In the genomic region with DNA sequence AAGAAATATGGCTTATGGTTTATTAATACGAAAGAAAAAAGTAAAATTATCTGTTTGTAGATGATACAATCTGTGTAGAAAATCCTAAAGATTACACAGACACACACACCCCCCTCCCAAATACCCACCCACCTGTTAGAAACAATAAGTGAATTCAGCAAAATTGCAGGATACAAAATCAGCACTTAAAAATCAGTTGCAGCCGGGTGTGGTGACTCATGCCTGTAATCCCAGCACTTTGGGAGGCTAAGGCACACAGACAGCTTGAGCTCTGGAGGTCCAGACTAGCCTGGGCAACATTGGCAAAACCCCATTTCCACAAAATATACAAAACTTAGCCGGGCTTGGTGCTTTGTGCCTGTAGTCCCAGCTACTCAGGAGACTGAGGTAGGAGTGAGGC, we compare ENCODE assay signal across 16 cellular contexts. TPM values are rescaled to one million over a fixed set of nuclear protein-coding genes. Genes with fewer than 3 reads are reported as not detected.
DNase-seq lines count a peak whose midpoint lies in the region; ATAC-seq and TF ChIP-seq lines count a peak whose summit lies in the region.
"Had no signal": no experiment of that assay in that cellular context is flagged by ENCODE, and none has a peak within 500 bp of the region (broad histone marks: within the 10 kb centered on the region; RNA-seq: fewer than 3 reads in every experiment).

No MANE protein-coding gene starts in this region.

- DNase-seq in A673 (ENCODE audit: low spot score) (peak; percentile 56), HS-5 (ENCODE audit: low read depth) (peak; percentile 26), amniotic epithelial cell (ENCODE audit: low read depth) (peak; percentile 59), foreskin keratinocyte (peak in 1 of 2 donors; percentile 30), HUDEP-2 (lab: John Stamatoyannopoulos, UW; ENCODE audit: unreplicated experiment in 76 of 76) (no peak)
- no peak for DNase-seq in stimulated activated CD4-positive, alpha-beta T cell treated with anti-CD3 and anti-CD28 coated beads, Interleukin-1b, Interleukin-23, amount 100 ng/mL, for 48 hours
- DNase-seq: colonic mucosa; foreskin melanocyte; NCI-H524 treated with DMSO at 0.1 percent for 48 hours; stimulated activated CD4-positive, alpha-beta T cell treated with anti-CD3 and anti-CD28 coated beads, Interleukin-4, amount 100 ng/mL, for 4 hours; stimulated activated naive CD4-positive, alpha-beta T cell; uterus had no signal

- H3K9me3 ChIP-seq in A673 (ENCODE audit: low read depth, low read length, poor library complexity, severe bottlenecking) (no peaks in the 10 kb centered on the region), gastroesophageal sphincter (no peaks in the 10 kb centered on the region)
- H3K9me3 ChIP-seq: BLaER1, colonic mucosa, HAP-1, uterus had no signal

- ATAC-seq in foreskin keratinocyte, result peak; percentile 59
- ATAC-seq in GM21619 (IDR thresholded peaks at IDR 0.05; ENCODE audit: unreplicated experiment), result no peak
- ATAC-seq in gastroesophageal sphincter, result no peak

- H3K27ac ChIP-seq in A673 (ENCODE audit: low read depth, low read length, poor library complexity, severe bottlenecking), result no peak overlapping the region
- no peak overlapping the region for H3K27ac ChIP-seq in foreskin keratinocyte
- H3K27ac ChIP-seq in gastroesophageal sphincter, result no peak overlapping the region
- H3K27ac ChIP-seq: BLaER1, colonic mucosa, uterus had no signal

- intact Hi-C loops in A673 (cut with micrococcal nuclease; ENCODE audit: unreplicated experiment), result no loop called here

- TF ChIP-seq EP300 in gastroesophageal sphincter (IDR thresholded peaks at IDR 0.05), result no peak

- TF ChIP-seq POLR2A in gastroesophageal sphincter (IDR thresholded peaks at IDR 0.05), result no peak

- CTCF ChIA-PET in A673 (lab: Charles Lee), result no interaction called here

- H3K4me1 ChIP-seq in A673 (ENCODE audit: insufficient read depth, low read length, poor library complexity, severe bottlenecking), result peaks cover 37% of the 10 kb centered on the region
- peaks cover 11% of the 10 kb centered on the region for H3K4me1 ChIP-seq in foreskin keratinocyte
- peaks cover 0 to 34% (median 7%) of the 10 kb centered on the region in 3 donors for H3K4me1 ChIP-seq in gastroesophageal sphincter
- H3K4me1 ChIP-seq: colonic mucosa had no signal

- H3K27me3 ChIP-seq in A673 (replicated peaks; ENCODE audit: insufficient read depth, low read depth, low read length, poor library complexity), result no peaks in the 10 kb centered on the region
- H3K27me3 ChIP-seq in foreskin keratinocyte, result no peaks in the 10 kb centered on the region
- H3K27me3 ChIP-seq in gastroesophageal sphincter, result no peaks in the 10 kb centered on the region
- H3K27me3 ChIP-seq: BLaER1, colonic mucosa, uterus had no signal

- H3K36me3 ChIP-seq in A673 (ENCODE audit: insufficient read depth, low read length, poor library complexity, severe bottlenecking) (no peaks in the 10 kb centered on the region), gastroesophageal sphincter (no peaks in the 10 kb centered on the region)
- H3K36me3 ChIP-seq: BLaER1, colonic mucosa, HAP-1, uterus had no signal

- no peak overlapping the region for H3K4me3 ChIP-seq in A673 (ENCODE audit: low read depth, low read length, poor library complexity, severe bottlenecking)
- no peak overlapping the region for H3K4me3 ChIP-seq in gastroesophageal sphincter
- H3K4me3 ChIP-seq: BLaER1, colonic mucosa, HAP-1, uterus had no signal

- BruUV-seq in A673 (replicated peaks; lab: Mats Ljungman, UMichigan), result no TSS peak

- TF ChIP-seq CTCF in A673 (conservative IDR thresholded peaks at IDR 0.05; ENCODE audit: low read depth, low read length) (no peak), foreskin keratinocyte (conservative IDR thresholded peaks at IDR 0.05) (no peak), gastroesophageal sphincter (IDR thresholded peaks at IDR 0.05) (no peak)

- POLR2A ChIA-PET in A673 (lab: Charles Lee; ENCODE audit: low non-redundant PET), result no interaction called here

- 49 to 100% methylated on average over 1 to 3 of the region's 3 CpGs for WGBS in gastroesophageal sphincter (ENCODE audit: low coverage in 1 of 2), 2 donors

RNA-seq across cellular contexts. Expression of gene NINL, which starts 42.3 kb away (rescaled TPM):
- 31.5 and 36.8 TPM in 2 replicates for total RNA-seq in A673 (2021)
- total RNA-seq in foreskin keratinocyte, result 4.3 TPM in 2 replicates
- 2.8 and 3.5 TPM in 2 replicates for polyA plus RNA-seq in foreskin keratinocyte
- total RNA-seq in gastroesophageal sphincter, result 1 to 10 TPM; 4.2 to 7.5 (median 5.8) TPM

Comparison
In these comparisons a context has a peak if more than half of its experiments do, and no peak if none do; other contexts are left out.
1. DNase-seq: peak in A673 (single experiment), HS-5 (single experiment) and amniotic epithelial cell (single experiment); none in stimulated activated CD4-positive, alpha-beta T cell treated with anti-CD3 and anti-CD28 coated beads, Interleukin-1b, Interleukin-23, amount 100 ng/mL, for 48 hours (single experiment) and HUDEP-2 (0 of 76).